Comparison of ENCODE assay signal across 11 cellular contexts in the genomic region with DNA sequence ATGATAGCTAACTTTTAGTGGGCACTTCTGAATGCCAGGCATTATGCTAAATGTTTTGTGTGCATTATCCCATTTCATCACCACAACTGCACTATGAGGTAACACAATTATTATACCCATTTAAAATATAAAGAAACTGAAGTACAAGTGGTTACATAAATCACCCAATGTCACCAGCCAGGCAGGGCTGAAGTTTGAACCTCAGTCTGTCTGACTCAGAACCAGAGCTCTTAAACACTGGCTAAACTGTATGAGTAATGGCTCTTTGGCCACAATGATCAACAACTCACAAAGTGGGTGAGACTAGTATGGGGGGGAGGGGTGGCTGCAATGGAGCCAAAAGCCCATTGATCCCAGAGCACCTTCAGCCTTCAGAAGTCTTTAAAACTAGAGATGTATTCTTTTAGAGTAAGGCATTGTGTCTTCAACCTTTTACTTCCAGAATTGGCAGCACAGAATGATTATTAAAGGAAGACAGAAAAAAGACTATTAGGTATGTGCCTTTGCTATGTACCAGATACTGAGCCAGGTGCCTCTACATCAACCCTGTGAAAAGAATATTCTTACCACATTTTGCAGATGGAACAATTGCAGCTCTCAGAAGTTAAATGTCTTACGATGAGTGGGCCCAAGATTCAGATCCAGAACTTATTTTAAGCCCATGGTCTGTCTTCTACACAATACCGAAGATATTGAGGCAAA.
DNase-seq lines count a peak whose midpoint lies in the region; ATAC-seq and FAIRE-seq lines count a peak whose summit lies in the region.
"Had no signal": no experiment of that assay in that cellular context is flagged by ENCODE, and none has a peak within 500 bp of the region (broad histone marks: within the 10 kb centered on the region; RNA-seq: fewer than 3 reads in every experiment).

No MANE protein-coding gene starts in this region.

- peak; percentile 94 for FAIRE-seq in urothelium cell line (lab: Jason Lieb, UNC)

- peak; percentile 12 for DNase-seq in stimulated activated CD4-positive, alpha-beta T cell treated with anti-CD3 and anti-CD28 coated beads, Interleukin-15, amount 100 ng/mL, for 24 hours
- no peak for DNase-seq in stimulated activated CD4-positive, alpha-beta T cell treated with anti-CD3 and anti-CD28 coated beads, Interleukin-4, amount 100 ng/mL, for 4 hours
- DNase-seq in RPMI7951 (ENCODE audit: low read depth) = peak; percentile 90
- peak; percentile 79 for DNase-seq in fibroblast of peridontal ligament (ENCODE audit: extremely low read depth)
- DNase-seq in urothelium cell line (ENCODE audit: low spot score) = peak; percentile 94
- DNase-seq in GF-D8 (lab: John Stamatoyannopoulos, UW) = no peak
- DNase-seq: NCI-H1417 treated with DMSO at 0.1 percent for 48 hours, SHP77 treated with DMSO at 0.1 percent for 48 hours, substantia nigra had no signal

- ATAC-seq in HG03159 (IDR thresholded peaks at IDR 0.05; ENCODE audit: unreplicated experiment) (no peak), GM18907 (IDR thresholded peaks at IDR 0.05; ENCODE audit: unreplicated experiment) (no peak)

Comparison
In these comparisons a context has a peak if more than half of its experiments do, and no peak if none do; other contexts are left out.
1. DNase-seq: peak in stimulated activated CD4-positive, alpha-beta T cell treated with anti-CD3 and anti-CD28 coated beads, Interleukin-15, amount 100 ng/mL, for 24 hours (single experiment), RPMI7951 (single experiment), fibroblast of peridontal ligament (single experiment) and urothelium cell line (single experiment); none in stimulated activated CD4-positive, alpha-beta T cell treated with anti-CD3 and anti-CD28 coated beads, Interleukin-4, amount 100 ng/mL, for 4 hours (0 of 2) and GF-D8 (single experiment).